Comparison of ENCODE assay signal across 29 cellular contexts in genomic region chr7:103338864-103339263, GRCh38.
"Had no signal": no experiment of that assay in that cellular context is flagged by ENCODE, and none has a peak within 500 bp of the region (broad histone marks: within the 10 kb centered on the region; RNA-seq: fewer than 3 reads in every experiment).

No MANE protein-coding gene starts in this region.

- H3K27ac Mint-ChIP-seq: activated B cell treated with CpG ODN at 0.5 μM for 24 hours; activated CD4-positive, alpha-beta memory T cell treated with anti-CD3 and anti-CD28 coated beads, Interleukin-2, amount 10 ng/mL, durations not matched to agents 7 days and 5 days; IgD-negative memory B cell; T-cell had no signal

- H3K9me3 Mint-ChIP-seq: activated B cell treated with CpG ODN at 0.5 μM for 24 hours; activated CD4-positive, alpha-beta memory T cell treated with anti-CD3 and anti-CD28 coated beads, Interleukin-2, amount 10 ng/mL, durations not matched to agents 7 days and 5 days; activated T-cell treated with anti-CD3 and anti-CD28 coated beads, Interleukin-2, amount 50 U/mL, for 4 hours; IgD-negative memory B cell; T-cell had no signal

- DNase-seq: activated B cell treated with CpG ODN at 0.5 μM for 24 hours; activated CD4-positive, alpha-beta memory T cell treated with anti-CD3 and anti-CD28 coated beads, Interleukin-2, amount 10 ng/mL, durations not matched to agents 7 days and 5 days; activated CD4-positive, alpha-beta T cell treated with anti-CD3 and anti-CD28 coated beads for 1 hour; activated CD4-positive, alpha-beta T cell treated with anti-CD3 and anti-CD28 coated beads, Interleukin-2, amount 50 U/mL, for 1 hour; activated CD8-positive, alpha-beta memory T cell treated with anti-CD3 and anti-CD28 coated beads, Interleukin-2, amount 50 U/mL, for 48 hours; activated naive CD4-positive, alpha-beta T cell; activated T-cell treated with anti-CD3 and anti-CD28 coated beads, Interleukin-2, amount 50 U/mL, for 4 hours; adrenal gland; anterior cingulate cortex; cerebellar nuclear complex; MM.1S; NCI-H1105; NCI-H1436; NCI-H1694 treated with DMSO at 0.1 percent for 48 hours; NCI-H2029 treated with DMSO at 0.1 percent for 48 hours; NCI-H510A treated with DMSO at 0.1 percent for 48 hours; NCI-H69; NK-92 treated with Interleukin-12 subunit alpha and Interleukin-12 subunit beta, amount 100 ng/mL, for 24 hours; OCI-M1; RPMI8226; T-cell; T-helper 2 cell; T1000 had no signal

- H3K27ac ChIP-seq: adrenal gland, KMS-11, SK-N-MC had no signal

- H3K9me3 ChIP-seq: adrenal gland had no signal

- ATAC-seq: activated T-cell treated with anti-CD3 and anti-CD28 coated beads, Interleukin-2, amount 50 U/mL, for 4 hours; Panc1; Right ventricle myocardium inferior; T-cell had no signal

- H3K4me3 Mint-ChIP-seq: activated B cell treated with CpG ODN at 0.5 μM for 24 hours; activated CD4-positive, alpha-beta memory T cell treated with anti-CD3 and anti-CD28 coated beads, Interleukin-2, amount 10 ng/mL, durations not matched to agents 7 days and 5 days; activated naive CD8-positive, alpha-beta T cell; activated T-cell treated with anti-CD3 and anti-CD28 coated beads, Interleukin-2, amount 50 U/mL, for 4 hours; IgD-negative memory B cell; T-cell had no signal

- H3K4me2 ChIP-seq: KMS-11 had no signal

- H3K9ac ChIP-seq: KMS-11 had no signal

- H3K4me3 ChIP-seq: adrenal gland, SK-N-MC had no signal

- H3K27me3 ChIP-seq: adrenal gland had no signal

- H3K27me3 Mint-ChIP-seq: activated B cell treated with CpG ODN at 0.5 μM for 24 hours; activated CD4-positive, alpha-beta memory T cell treated with anti-CD3 and anti-CD28 coated beads, Interleukin-2, amount 10 ng/mL, durations not matched to agents 7 days and 5 days; activated naive CD8-positive, alpha-beta T cell; IgD-negative memory B cell; T-cell had no signal
